Comparison of ENCODE assay signal across 13 cellular contexts in the genomic region with DNA sequence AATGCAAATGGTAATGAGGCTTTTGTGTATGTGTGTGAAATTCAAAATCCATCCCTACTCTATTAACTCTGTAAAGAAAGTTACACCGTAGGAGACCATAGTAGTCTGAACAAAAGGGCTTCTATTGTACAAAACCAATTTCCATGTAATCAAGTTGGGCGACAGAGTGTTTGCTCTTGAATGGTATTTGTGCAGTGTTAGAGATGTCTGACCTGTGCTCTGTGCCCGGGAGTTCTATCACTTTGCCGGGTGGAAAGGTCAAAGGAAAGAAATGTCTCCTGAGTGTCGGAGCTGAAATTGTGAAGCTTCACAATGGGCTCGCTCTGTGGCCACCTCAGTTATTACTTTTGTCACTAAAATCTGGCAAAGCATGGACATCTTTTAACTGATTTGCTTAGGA.
DNase-seq lines count a peak whose midpoint lies in the region; ATAC-seq and TF ChIP-seq lines count a peak whose summit lies in the region.
"Had no signal": no experiment of that assay in that cellular context is flagged by ENCODE, and none has a peak within 500 bp of the region (broad histone marks: within the 10 kb centered on the region; RNA-seq: fewer than 3 reads in every experiment).

No MANE protein-coding gene starts in this region.

- H3K23ac ChIP-seq in neuronal stem cell (ENCODE audit: low read depth, low read length, poor library complexity) = no peak overlapping the region

- H3K27me3 ChIP-seq in neuronal stem cell (ENCODE audit: control insufficient read depth in 3 of 3, insufficient read depth in 3 of 3, low read depth in 1 of 3, low read length in 3 of 3) (peaks cover 0 to 84% (median 0%) of the 10 kb centered on the region in 3 experiments), brain microvascular endothelial cell (replicated peaks) (no peaks in the 10 kb centered on the region)
- H3K27me3 ChIP-seq: BLaER1 treated with 17β-estradiol and CSF1 and Interleukin-3, amounts not matched to agents 10 nM and 100 nM had no signal

- no peak overlapping the region for H3K27ac Mint-ChIP-seq in effector memory CD8-positive, alpha-beta T cell
- H3K27ac Mint-ChIP-seq: CD4-positive, CD25-positive, alpha-beta regulatory T cell; GM23338 had no signal

- no peaks in the 10 kb centered on the region for H3K27me3 Mint-ChIP-seq in effector memory CD8-positive, alpha-beta T cell
- H3K27me3 Mint-ChIP-seq: CD4-positive, CD25-positive, alpha-beta regulatory T cell had no signal

- in situ Hi-C loops in brain microvascular endothelial cell (cut with HindIII; ENCODE audit: low pct_ligation_motif_present, low sequenced_read_pairs) = no loop called here

- ATAC-seq in effector memory CD8-positive, alpha-beta T cell (replicated peaks) = no peak
- ATAC-seq: GM12878 had no signal

- H2AK5ac ChIP-seq in neuronal stem cell (ENCODE audit: low read depth, low read length) = no peak overlapping the region

- H3K4me3 ChIP-seq in neuronal stem cell (ENCODE audit: low read length in 2 of 2) (no peak overlapping the region), brain microvascular endothelial cell (ENCODE audit: low read depth, low read length) (no peak overlapping the region)
- H3K4me3 ChIP-seq: BLaER1 treated with 17β-estradiol and CSF1 and Interleukin-3, amounts not matched to agents 10 nM and 100 nM; GM12878; GM23338 had no signal

- no peak overlapping the region for H4K8ac ChIP-seq in neuronal stem cell (ENCODE audit: low read depth, low read length)

- DNase-seq in COR-L47 (lab: John Stamatoyannopoulos, UW) = peak; percentile 15
- peak; percentile 12 to 14 for DNase-seq in NCI-H1930 (lab: John Stamatoyannopoulos, UW)
- DNase-seq in NCI-H774 (lab: John Stamatoyannopoulos, UW) = peak; percentile 23
- peak; percentile 39 for DNase-seq in neuronal stem cell (ENCODE audit: low spot score)
- no peak for DNase-seq in cortex of kidney (lab: John Stamatoyannopoulos, UW)
- no peak for DNase-seq in brain microvascular endothelial cell
- no peak for DNase-seq in effector memory CD8-positive, alpha-beta T cell
- DNase-seq: ACHN; CD4-positive, CD25-positive, alpha-beta regulatory T cell; DMS79 had no signal

- no peaks in the 10 kb centered on the region for H3K36me3 Mint-ChIP-seq in effector memory CD8-positive, alpha-beta T cell (ENCODE audit: insufficient read depth)
- H3K36me3 Mint-ChIP-seq: CD4-positive, CD25-positive, alpha-beta regulatory T cell had no signal

- no peak for TF ChIP-seq CTCF in brain microvascular endothelial cell (IDR thresholded peaks at IDR 0.05; ENCODE audit: low read depth, low read length, missing control alignments)

- peaks cover 7 to 9% of the 10 kb centered on the region in 2 donors for H3K4me1 ChIP-seq in neuronal stem cell (ENCODE audit: control insufficient read depth in 2 of 2, insufficient read depth in 1 of 2, low read depth in 1 of 2, low read length in 2 of 2)
- H3K4me1 ChIP-seq: BLaER1 treated with 17β-estradiol and CSF1 and Interleukin-3, amounts not matched to agents 10 nM and 100 nM had no signal

- H3K9ac ChIP-seq in neuronal stem cell (ENCODE audit: low read depth, low read length, poor library complexity) = no peak overlapping the region
- H3K9ac ChIP-seq: BLaER1 treated with 17β-estradiol and CSF1 and Interleukin-3, amounts not matched to agents 10 nM and 100 nM had no signal

- no peak overlapping the region for H4K91ac ChIP-seq in neuronal stem cell (ENCODE audit: low read depth, low read length, poor library complexity)

- H2BK120ac ChIP-seq in neuronal stem cell (ENCODE audit: low read depth, low read length) = no peak overlapping the region

- no peak overlapping the region for H3K4me2 ChIP-seq in neuronal stem cell (ENCODE audit: insufficient read depth, low read length, poor library complexity, severe bottlenecking)
- H3K4me2 ChIP-seq: BLaER1 treated with 17β-estradiol and CSF1 and Interleukin-3, amounts not matched to agents 10 nM and 100 nM; GM23338 had no signal

- no peaks in the 10 kb centered on the region for H3K79me1 ChIP-seq in neuronal stem cell (ENCODE audit: low read depth, low read length)

- H3K4ac ChIP-seq in neuronal stem cell (ENCODE audit: low read length) = no peak overlapping the region

- H3K36me3 ChIP-seq in neuronal stem cell (replicated peaks in 1 of 2; ENCODE audit: control insufficient read depth in 2 of 2, insufficient read depth in 2 of 2, low read length in 2 of 2) (no peaks in the 10 kb centered on the region), brain microvascular endothelial cell (replicated peaks) (no peaks in the 10 kb centered on the region)
- H3K36me3 ChIP-seq: BLaER1 treated with 17β-estradiol and CSF1 and Interleukin-3, amounts not matched to agents 10 nM and 100 nM had no signal

- H3K4me1 Mint-ChIP-seq in effector memory CD8-positive, alpha-beta T cell (ENCODE audit: low read depth in 2 of 2) = no peaks in the 10 kb centered on the region
- H3K4me1 Mint-ChIP-seq: CD4-positive, CD25-positive, alpha-beta regulatory T cell had no signal

- H2AFZ ChIP-seq in neuronal stem cell (ENCODE audit: low read length) = no peak overlapping the region

- H3K9me3 Mint-ChIP-seq in effector memory CD8-positive, alpha-beta T cell = no peaks in the 10 kb centered on the region
- H3K9me3 Mint-ChIP-seq: CD4-positive, CD25-positive, alpha-beta regulatory T cell; GM23338 had no signal

- no peak overlapping the region for H3K14ac ChIP-seq in neuronal stem cell (ENCODE audit: low read length)

- H3K4me3 Mint-ChIP-seq in effector memory CD8-positive, alpha-beta T cell = no peak overlapping the region
- H3K4me3 Mint-ChIP-seq: CD4-positive, CD25-positive, alpha-beta regulatory T cell; GM23338 had no signal

- no peak overlapping the region for H2BK5ac ChIP-seq in neuronal stem cell (ENCODE audit: low read length)

- H3K18ac ChIP-seq in neuronal stem cell (ENCODE audit: low read length) = no peak overlapping the region

- no CpG with 5 or more reads among the region's 6 CpGs for WGBS in neuronal stem cell (ENCODE audit: extremely low coverage in 2 of 2, insufficient read length in 2 of 2, insufficient replicate concordance in 1 of 2), 2 donors

- no peak overlapping the region for H2BK12ac ChIP-seq in neuronal stem cell (ENCODE audit: low read length)

- H2BK15ac ChIP-seq in neuronal stem cell (ENCODE audit: low read length) = no peak overlapping the region

- H3K9me3 ChIP-seq in neuronal stem cell (replicated peaks in 1 of 2; ENCODE audit: control insufficient read depth in 2 of 2, insufficient read depth in 1 of 2, low read depth in 1 of 2, low read length in 2 of 2) = no peaks in the 10 kb centered on the region
- H3K9me3 ChIP-seq: BLaER1 treated with 17β-estradiol and CSF1 and Interleukin-3, amounts not matched to agents 10 nM and 100 nM had no signal

- H3K27ac ChIP-seq in neuronal stem cell (replicated peaks; ENCODE audit: low read length) (no peak overlapping the region), brain microvascular endothelial cell (no peak overlapping the region)
- H3K27ac ChIP-seq: BLaER1 treated with 17β-estradiol and CSF1 and Interleukin-3, amounts not matched to agents 10 nM and 100 nM had no signal

Comparison
In these comparisons a context has a peak if more than half of its experiments do, and no peak if none do; other contexts are left out.
1. DNase-seq: peak in COR-L47 (single experiment), NCI-H1930 (2 of 2), NCI-H774 (single experiment) and neuronal stem cell (single experiment); none in cortex of kidney (single experiment), brain microvascular endothelial cell (single experiment) and effector memory CD8-positive, alpha-beta T cell (0 of 3).